In the genomic region with DNA sequence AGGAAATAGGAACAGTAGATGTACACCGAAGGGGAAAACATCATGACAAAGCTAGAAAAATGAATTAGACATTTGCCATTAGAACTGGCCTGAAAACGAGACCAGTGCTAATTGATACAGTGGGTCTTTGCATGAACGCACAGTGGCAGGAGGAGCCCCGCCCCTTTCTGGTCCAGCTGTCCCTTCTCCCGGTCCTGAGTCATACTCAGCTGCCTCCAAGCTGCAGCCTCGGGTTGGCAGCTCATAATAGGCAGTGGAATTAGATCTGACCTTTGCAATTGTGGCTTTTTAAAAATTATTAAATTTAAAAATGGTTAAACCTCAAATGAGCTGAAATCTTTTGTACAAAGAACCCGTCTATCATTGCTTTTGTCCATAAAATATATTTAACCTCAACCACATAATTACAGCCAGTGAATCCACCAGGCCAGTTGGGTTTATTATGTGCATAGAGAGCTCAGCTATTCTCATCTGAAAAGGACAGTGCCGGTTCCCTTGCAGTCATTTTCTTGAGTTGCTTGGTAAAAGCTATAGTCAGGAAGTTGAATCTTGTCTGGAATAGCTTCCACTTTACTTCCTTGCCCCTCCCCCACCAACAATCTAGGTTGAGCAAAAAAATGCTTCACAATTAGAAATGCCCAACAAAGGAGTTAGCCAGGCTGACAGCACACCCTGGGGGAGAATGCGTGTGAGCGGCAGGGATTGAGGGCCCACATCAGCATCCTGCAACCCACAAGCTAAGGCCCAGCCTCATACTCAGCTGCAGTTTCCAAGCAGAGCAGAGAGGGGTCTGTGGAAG, we compare ENCODE assay signal across 10 cellular contexts.
DNase-seq lines count a peak whose midpoint lies in the region; ATAC-seq and TF ChIP-seq lines count a peak whose summit lies in the region.
"Had no signal": no experiment of that assay in that cellular context is flagged by ENCODE, and none has a peak within 500 bp of the region (broad histone marks: within the 10 kb centered on the region; RNA-seq: fewer than 3 reads in every experiment).

No MANE protein-coding gene starts in this region.

- intact Hi-C loops in right cardiac atrium (cut with DNase I) (no loop called here), colonic mucosa (cut with DNase I) (no loop called here)

- H3K27ac ChIP-seq in right cardiac atrium (ENCODE audit: low read length): no peak overlapping the region
- H3K27ac ChIP-seq in temporal lobe (ENCODE audit: low read depth, low read length): peak overlapping the region; percentile 95
- no peak overlapping the region for H3K27ac ChIP-seq in colonic mucosa
- H3K27ac ChIP-seq: pancreas, VCaP had no signal

- peaks cover 1% of the 10 kb centered on the region for H3K4me1 ChIP-seq in right cardiac atrium (ENCODE audit: control insufficient read depth, insufficient read depth, low read length)
- no peaks in the 10 kb centered on the region for H3K4me1 ChIP-seq in colonic mucosa
- H3K4me1 ChIP-seq: pancreas had no signal

- no peaks in the 10 kb centered on the region for H3K36me3 ChIP-seq in colonic mucosa
- H3K36me3 ChIP-seq: pancreas had no signal

- H3K27me3 ChIP-seq in right cardiac atrium (ENCODE audit: control insufficient read depth, insufficient read depth): no peaks in the 10 kb centered on the region
- no peaks in the 10 kb centered on the region for H3K27me3 ChIP-seq in colonic mucosa
- H3K27me3 ChIP-seq: pancreas had no signal

- no peak overlapping the region for H3K9ac ChIP-seq in colonic mucosa (ENCODE audit: low read depth in 2 of 2, low read length in 2 of 2)

- 39% methylated on average over 10 of the region's 10 CpGs for WGBS in right cardiac atrium

- peak; percentile 36 for DNase-seq in NOMO-1 treated with DMSO at 0.1 percent for 48 hours (lab: John Stamatoyannopoulos, UW; ENCODE audit: unreplicated experiment)
- no peak for DNase-seq in NOMO-1 treated with dmso at 0.1 percent for 144 hours (lab: John Stamatoyannopoulos, UW; ENCODE audit: unreplicated experiment)
- peak; percentile 66 for DNase-seq in SK-N-DZ (ENCODE audit: low spot score)
- peak; percentile 41 to 61 (median 59) for DNase-seq in right cardiac atrium
- DNase-seq in SIG-M5 treated with dmso at 0.1 percent for 504 hours (lab: John Stamatoyannopoulos, UW; ENCODE audit: unreplicated experiment): no peak
- no peak for DNase-seq in colonic mucosa

- TF ChIP-seq CTCF in colonic mucosa (IDR thresholded peaks at IDR 0.05): no peak

- ATAC-seq in right cardiac atrium (peak in 1 of 2 donors; percentile 57), GM19328 (IDR thresholded peaks at IDR 0.05; ENCODE audit: unreplicated experiment) (no peak)

- no peak overlapping the region for H3K4me3 ChIP-seq in right cardiac atrium (ENCODE audit: low read length)
- no peak overlapping the region for H3K4me3 ChIP-seq in colonic mucosa
- H3K4me3 ChIP-seq: pancreas had no signal

- H3K9me3 ChIP-seq in right cardiac atrium (ENCODE audit: control insufficient read depth, low read length): no peaks in the 10 kb centered on the region
- no peaks in the 10 kb centered on the region for H3K9me3 ChIP-seq in colonic mucosa
- H3K9me3 ChIP-seq: pancreas had no signal

Comparison
In these comparisons a context has a peak if more than half of its experiments do, and no peak if none do; other contexts are left out.
1. DNase-seq: peak in NOMO-1 treated with DMSO at 0.1 percent for 48 hours (single experiment), SK-N-DZ (single experiment) and right cardiac atrium (3 of 3); none in NOMO-1 treated with dmso at 0.1 percent for 144 hours (single experiment), SIG-M5 treated with dmso at 0.1 percent for 504 hours (single experiment) and colonic mucosa (single experiment).